Comparison of ENCODE assay signal across 1 cellular context in the genomic region with DNA sequence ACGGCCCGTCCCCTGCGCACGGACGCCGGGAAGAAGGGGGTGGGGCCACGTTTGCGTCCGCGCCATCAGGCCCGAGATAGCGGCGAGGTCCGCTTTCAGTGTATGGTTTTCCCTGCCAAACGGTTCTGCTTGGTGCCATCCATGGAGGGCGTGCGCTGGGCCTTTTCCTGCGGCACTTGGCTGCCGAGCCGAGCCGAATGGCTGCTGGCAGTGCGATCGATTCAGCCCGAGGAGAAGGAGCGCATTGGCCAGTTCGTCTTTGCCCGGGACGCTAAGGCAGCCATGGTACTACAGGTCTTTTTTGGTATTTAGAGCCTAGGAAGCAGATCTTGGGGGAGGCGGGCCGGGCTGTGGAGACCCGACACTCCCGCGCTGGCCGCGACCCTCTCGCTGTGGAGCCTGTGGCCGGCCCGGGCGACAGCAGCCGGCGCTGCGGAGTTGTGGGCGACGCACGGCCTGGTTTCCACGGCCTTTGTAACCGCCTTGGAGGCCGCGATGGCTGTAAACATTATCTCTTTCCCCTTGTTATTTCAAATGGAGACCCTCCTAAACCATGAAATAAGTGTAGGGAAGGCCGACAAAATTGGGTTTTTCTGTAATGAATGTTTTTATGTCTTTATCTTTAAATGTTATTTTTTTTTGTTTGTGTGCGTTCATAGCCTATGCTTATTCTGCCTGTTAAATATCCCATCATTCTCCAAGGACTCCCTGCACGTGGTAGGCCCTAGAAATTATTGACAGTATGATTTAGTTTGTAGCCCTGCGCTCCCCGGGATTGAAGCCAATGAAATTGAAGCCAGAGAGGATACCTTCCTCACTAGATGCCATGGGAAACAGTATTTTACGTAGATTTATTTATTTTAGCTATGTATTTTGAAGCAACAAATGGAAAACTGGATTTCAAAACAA.
TF ChIP-seq lines count a peak whose summit lies in the region.

A gene with protein sequence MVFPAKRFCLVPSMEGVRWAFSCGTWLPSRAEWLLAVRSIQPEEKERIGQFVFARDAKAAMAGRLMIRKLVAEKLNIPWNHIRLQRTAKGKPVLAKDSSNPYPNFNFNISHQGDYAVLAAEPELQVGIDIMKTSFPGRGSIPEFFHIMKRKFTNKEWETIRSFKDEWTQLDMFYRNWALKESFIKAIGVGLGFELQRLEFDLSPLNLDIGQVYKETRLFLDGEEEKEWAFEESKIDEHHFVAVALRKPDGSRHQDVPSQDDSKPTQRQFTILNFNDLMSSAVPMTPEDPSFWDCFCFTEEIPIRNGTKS (plus strand): TSS at position 54 of the 909 bp plus-strand sequence. CDS start 49 bp downstream, at position 103.

TF ChIP-seq in K562, 482 proteins besides CTCF, POLR2A, EP300 and RAD21 (continued from another document and continues in another):
- TF ChIP-seq, protein P1, sequence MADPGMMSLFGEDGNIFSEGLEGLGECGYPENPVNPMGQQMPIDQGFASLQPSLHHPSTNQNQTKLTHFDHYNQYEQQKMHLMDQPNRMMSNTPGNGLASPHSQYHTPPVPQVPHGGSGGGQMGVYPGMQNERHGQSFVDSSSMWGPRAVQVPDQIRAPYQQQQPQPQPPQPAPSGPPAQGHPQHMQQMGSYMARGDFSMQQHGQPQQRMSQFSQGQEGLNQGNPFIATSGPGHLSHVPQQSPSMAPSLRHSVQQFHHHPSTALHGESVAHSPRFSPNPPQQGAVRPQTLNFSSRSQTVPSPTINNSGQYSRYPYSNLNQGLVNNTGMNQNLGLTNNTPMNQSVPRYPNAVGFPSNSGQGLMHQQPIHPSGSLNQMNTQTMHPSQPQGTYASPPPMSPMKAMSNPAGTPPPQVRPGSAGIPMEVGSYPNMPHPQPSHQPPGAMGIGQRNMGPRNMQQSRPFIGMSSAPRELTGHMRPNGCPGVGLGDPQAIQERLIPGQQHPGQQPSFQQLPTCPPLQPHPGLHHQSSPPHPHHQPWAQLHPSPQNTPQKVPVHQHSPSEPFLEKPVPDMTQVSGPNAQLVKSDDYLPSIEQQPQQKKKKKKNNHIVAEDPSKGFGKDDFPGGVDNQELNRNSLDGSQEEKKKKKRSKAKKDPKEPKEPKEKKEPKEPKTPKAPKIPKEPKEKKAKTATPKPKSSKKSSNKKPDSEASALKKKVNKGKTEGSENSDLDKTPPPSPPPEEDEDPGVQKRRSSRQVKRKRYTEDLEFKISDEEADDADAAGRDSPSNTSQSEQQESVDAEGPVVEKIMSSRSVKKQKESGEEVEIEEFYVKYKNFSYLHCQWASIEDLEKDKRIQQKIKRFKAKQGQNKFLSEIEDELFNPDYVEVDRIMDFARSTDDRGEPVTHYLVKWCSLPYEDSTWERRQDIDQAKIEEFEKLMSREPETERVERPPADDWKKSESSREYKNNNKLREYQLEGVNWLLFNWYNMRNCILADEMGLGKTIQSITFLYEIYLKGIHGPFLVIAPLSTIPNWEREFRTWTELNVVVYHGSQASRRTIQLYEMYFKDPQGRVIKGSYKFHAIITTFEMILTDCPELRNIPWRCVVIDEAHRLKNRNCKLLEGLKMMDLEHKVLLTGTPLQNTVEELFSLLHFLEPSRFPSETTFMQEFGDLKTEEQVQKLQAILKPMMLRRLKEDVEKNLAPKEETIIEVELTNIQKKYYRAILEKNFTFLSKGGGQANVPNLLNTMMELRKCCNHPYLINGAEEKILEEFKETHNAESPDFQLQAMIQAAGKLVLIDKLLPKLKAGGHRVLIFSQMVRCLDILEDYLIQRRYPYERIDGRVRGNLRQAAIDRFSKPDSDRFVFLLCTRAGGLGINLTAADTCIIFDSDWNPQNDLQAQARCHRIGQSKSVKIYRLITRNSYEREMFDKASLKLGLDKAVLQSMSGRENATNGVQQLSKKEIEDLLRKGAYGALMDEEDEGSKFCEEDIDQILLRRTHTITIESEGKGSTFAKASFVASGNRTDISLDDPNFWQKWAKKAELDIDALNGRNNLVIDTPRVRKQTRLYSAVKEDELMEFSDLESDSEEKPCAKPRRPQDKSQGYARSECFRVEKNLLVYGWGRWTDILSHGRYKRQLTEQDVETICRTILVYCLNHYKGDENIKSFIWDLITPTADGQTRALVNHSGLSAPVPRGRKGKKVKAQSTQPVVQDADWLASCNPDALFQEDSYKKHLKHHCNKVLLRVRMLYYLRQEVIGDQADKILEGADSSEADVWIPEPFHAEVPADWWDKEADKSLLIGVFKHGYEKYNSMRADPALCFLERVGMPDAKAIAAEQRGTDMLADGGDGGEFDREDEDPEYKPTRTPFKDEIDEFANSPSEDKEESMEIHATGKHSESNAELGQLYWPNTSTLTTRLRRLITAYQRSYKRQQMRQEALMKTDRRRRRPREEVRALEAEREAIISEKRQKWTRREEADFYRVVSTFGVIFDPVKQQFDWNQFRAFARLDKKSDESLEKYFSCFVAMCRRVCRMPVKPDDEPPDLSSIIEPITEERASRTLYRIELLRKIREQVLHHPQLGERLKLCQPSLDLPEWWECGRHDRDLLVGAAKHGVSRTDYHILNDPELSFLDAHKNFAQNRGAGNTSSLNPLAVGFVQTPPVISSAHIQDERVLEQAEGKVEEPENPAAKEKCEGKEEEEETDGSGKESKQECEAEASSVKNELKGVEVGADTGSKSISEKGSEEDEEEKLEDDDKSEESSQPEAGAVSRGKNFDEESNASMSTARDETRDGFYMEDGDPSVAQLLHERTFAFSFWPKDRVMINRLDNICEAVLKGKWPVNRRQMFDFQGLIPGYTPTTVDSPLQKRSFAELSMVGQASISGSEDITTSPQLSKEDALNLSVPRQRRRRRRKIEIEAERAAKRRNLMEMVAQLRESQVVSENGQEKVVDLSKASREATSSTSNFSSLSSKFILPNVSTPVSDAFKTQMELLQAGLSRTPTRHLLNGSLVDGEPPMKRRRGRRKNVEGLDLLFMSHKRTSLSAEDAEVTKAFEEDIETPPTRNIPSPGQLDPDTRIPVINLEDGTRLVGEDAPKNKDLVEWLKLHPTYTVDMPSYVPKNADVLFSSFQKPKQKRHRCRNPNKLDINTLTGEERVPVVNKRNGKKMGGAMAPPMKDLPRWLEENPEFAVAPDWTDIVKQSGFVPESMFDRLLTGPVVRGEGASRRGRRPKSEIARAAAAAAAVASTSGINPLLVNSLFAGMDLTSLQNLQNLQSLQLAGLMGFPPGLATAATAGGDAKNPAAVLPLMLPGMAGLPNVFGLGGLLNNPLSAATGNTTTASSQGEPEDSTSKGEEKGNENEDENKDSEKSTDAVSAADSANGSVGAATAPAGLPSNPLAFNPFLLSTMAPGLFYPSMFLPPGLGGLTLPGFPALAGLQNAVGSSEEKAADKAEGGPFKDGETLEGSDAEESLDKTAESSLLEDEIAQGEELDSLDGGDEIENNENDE (IDR thresholded peaks at IDR 0.05; ENCODE audit: low read depth, low read length) = no peak
- no peak for TF ChIP-seq ZNF146 (CRISPR knock-in tag; IDR thresholded peaks at IDR 0.05; ENCODE audit: unreplicated experiment)
- TF ChIP-seq HDAC6 (IDR thresholded peaks at IDR 0.05; ENCODE audit: low read depth, low read length) = no peak
- TF ChIP-seq CCAR2 (IDR thresholded peaks at IDR 0.05; ENCODE audit: low read depth, low read length) = no peak
- TF ChIP-seq ZNF707 (CRISPR knock-in tag; conservative IDR thresholded peaks at IDR 0.05) = no peak
- no peak for TF ChIP-seq RBM17 (IDR thresholded peaks at IDR 0.05; ENCODE audit: borderline replicate concordance, low read depth, low read length)
- no peak for TF ChIP-seq ZNF347 (CRISPR knock-in tag; IDR thresholded peaks at IDR 0.05; ENCODE audit: low read depth)
- no peak for TF ChIP-seq SMARCE1 (IDR thresholded peaks at IDR 0.05)
- TF ChIP-seq, protein P2, sequence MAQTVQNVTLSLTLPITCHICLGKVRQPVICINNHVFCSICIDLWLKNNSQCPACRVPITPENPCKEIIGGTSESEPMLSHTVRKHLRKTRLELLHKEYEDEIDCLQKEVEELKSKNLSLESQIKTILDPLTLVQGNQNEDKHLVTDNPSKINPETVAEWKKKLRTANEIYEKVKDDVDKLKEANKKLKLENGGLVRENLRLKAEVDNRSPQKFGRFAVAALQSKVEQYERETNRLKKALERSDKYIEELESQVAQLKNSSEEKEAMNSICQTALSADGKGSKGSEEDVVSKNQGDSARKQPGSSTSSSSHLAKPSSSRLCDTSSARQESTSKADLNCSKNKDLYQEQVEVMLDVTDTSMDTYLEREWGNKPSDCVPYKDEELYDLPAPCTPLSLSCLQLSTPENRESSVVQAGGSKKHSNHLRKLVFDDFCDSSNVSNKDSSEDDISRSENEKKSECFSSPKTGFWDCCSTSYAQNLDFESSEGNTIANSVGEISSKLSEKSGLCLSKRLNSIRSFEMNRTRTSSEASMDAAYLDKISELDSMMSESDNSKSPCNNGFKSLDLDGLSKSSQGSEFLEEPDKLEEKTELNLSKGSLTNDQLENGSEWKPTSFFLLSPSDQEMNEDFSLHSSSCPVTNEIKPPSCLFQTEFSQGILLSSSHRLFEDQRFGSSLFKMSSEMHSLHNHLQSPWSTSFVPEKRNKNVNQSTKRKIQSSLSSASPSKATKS (CRISPR knock-in tag; IDR thresholded peaks at IDR 0.05) = no peak
- TF ChIP-seq RAD51 (IDR thresholded peaks at IDR 0.05; ENCODE audit: borderline replicate concordance, low read depth) = no peak
- TF ChIP-seq SREBF2 (CRISPR knock-in tag; IDR thresholded peaks at IDR 0.05) = no peak
- TF ChIP-seq JUNB (CRISPR knock-in tag; conservative IDR thresholded peaks at IDR 0.05) = no peak
- TF ChIP-seq GATA2 (CRISPR knock-in tag; IDR thresholded peaks at IDR 0.05) = no peak
- TF ChIP-seq YY1 (IDR thresholded peaks at IDR 0.05; ENCODE audit: borderline replicate concordance in 1 of 3, control insufficient read depth in 1 of 3, extremely low read depth in 1 of 3, insufficient read depth in 3 of 3, insufficient read length in 1 of 3, insufficient replicate concordance in 2 of 3, low read depth in 1 of 3, low read length in 2 of 3) = peak in 2 of 3 experiments; percentile 63 to 65
- TF ChIP-seq ZNF23 (CRISPR knock-in tag; IDR thresholded peaks at IDR 0.05) = no peak
- peak; percentile 58; the same call in 1 of the 2 replicates for TF ChIP-seq TAF7 (tag; IDR thresholded peaks at IDR 0.05)
- TF ChIP-seq SAP30 (IDR thresholded peaks at IDR 0.05; ENCODE audit: borderline replicate concordance, insufficient read depth, low read depth, low read length, poor library complexity, severe bottlenecking) = peak; percentile 31
- TF ChIP-seq, protein P3, sequence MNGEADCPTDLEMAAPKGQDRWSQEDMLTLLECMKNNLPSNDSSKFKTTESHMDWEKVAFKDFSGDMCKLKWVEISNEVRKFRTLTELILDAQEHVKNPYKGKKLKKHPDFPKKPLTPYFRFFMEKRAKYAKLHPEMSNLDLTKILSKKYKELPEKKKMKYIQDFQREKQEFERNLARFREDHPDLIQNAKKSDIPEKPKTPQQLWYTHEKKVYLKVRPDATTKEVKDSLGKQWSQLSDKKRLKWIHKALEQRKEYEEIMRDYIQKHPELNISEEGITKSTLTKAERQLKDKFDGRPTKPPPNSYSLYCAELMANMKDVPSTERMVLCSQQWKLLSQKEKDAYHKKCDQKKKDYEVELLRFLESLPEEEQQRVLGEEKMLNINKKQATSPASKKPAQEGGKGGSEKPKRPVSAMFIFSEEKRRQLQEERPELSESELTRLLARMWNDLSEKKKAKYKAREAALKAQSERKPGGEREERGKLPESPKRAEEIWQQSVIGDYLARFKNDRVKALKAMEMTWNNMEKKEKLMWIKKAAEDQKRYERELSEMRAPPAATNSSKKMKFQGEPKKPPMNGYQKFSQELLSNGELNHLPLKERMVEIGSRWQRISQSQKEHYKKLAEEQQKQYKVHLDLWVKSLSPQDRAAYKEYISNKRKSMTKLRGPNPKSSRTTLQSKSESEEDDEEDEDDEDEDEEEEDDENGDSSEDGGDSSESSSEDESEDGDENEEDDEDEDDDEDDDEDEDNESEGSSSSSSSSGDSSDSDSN (IDR thresholded peaks at IDR 0.05; ENCODE audit: borderline replicate concordance in 1 of 2, low read depth in 2 of 2, low read length in 2 of 2) = 0 out of 4 replicates have a peak, but pooled peaks have one; percentile 35 to 45
- TF ChIP-seq TRIM24 (IDR thresholded peaks at IDR 0.05) = no peak
- TF ChIP-seq, protein P4, sequence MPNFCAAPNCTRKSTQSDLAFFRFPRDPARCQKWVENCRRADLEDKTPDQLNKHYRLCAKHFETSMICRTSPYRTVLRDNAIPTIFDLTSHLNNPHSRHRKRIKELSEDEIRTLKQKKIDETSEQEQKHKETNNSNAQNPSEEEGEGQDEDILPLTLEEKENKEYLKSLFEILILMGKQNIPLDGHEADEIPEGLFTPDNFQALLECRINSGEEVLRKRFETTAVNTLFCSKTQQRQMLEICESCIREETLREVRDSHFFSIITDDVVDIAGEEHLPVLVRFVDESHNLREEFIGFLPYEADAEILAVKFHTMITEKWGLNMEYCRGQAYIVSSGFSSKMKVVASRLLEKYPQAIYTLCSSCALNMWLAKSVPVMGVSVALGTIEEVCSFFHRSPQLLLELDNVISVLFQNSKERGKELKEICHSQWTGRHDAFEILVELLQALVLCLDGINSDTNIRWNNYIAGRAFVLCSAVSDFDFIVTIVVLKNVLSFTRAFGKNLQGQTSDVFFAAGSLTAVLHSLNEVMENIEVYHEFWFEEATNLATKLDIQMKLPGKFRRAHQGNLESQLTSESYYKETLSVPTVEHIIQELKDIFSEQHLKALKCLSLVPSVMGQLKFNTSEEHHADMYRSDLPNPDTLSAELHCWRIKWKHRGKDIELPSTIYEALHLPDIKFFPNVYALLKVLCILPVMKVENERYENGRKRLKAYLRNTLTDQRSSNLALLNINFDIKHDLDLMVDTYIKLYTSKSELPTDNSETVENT (CRISPR knock-in tag; IDR thresholded peaks at IDR 0.05) = no peak
- TF ChIP-seq, protein P5, sequence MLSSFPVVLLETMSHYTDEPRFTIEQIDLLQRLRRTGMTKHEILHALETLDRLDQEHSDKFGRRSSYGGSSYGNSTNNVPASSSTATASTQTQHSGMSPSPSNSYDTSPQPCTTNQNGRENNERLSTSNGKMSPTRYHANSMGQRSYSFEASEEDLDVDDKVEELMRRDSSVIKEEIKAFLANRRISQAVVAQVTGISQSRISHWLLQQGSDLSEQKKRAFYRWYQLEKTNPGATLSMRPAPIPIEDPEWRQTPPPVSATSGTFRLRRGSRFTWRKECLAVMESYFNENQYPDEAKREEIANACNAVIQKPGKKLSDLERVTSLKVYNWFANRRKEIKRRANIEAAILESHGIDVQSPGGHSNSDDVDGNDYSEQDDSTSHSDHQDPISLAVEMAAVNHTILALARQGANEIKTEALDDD (IDR thresholded peaks at IDR 0.05) = no peak
- TF ChIP-seq ZFP30 (CRISPR knock-in tag; IDR thresholded peaks at IDR 0.05; ENCODE audit: borderline replicate concordance) = no peak
- TF ChIP-seq, protein P6, sequence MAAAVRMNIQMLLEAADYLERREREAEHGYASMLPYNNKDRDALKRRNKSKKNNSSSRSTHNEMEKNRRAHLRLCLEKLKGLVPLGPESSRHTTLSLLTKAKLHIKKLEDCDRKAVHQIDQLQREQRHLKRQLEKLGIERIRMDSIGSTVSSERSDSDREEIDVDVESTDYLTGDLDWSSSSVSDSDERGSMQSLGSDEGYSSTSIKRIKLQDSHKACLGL (CRISPR knock-in tag; IDR thresholded peaks at IDR 0.05; ENCODE audit: borderline replicate concordance, poor library complexity, severe bottlenecking) = no peak
- no peak for TF ChIP-seq JUN (IDR thresholded peaks at IDR 0.05; ENCODE audit: borderline replicate concordance, low read depth, low read length)
- no peak for TF ChIP-seq JUN (CRISPR knock-in tag; IDR thresholded peaks at IDR 0.05; ENCODE audit: borderline replicate concordance)
- no peak for TF ChIP-seq SRSF9 (IDR thresholded peaks at IDR 0.05; ENCODE audit: borderline replicate concordance, low read depth, low read length)
- no peak for TF ChIP-seq HNRNPUL1 (IDR thresholded peaks at IDR 0.05; ENCODE audit: low read length)
- TF ChIP-seq NCOA4 (IDR thresholded peaks at IDR 0.05; ENCODE audit: partially characterized antibody) = no peak
